In the genomic region with DNA sequence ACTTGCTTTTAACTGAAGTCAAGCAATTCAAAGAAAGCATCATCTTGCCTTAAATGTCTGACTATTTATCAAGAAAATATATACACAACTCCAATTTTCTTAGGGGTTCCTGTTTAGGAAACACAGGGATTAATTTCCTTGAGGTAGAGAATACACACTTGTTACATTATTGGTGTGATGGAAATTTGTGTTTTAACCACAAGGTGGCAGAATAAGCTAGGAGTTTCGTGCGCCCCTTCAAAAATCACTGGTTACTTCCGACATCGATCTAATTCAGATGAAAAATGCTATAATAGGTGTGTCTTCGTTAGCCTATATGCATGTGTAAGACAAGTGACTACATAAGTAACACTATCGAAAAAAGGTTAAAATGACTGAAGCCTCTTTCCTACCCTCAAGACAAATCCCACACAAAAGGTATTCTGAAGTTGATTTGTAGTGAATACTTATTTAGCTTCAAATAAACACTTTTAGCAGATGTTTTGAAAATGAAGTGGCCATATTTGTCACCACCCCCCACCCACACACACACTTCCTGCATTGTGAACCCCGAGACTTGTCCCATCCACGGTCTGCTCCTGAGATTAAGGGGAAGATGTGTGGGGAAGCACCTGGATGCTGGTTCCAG, we compare ENCODE assay signal across 8 cellular contexts.
DNase-seq lines count a peak whose midpoint lies in the region; ATAC-seq lines count a peak whose summit lies in the region.

No MANE protein-coding gene starts in this region.

- peaks cover 2 to 4% of the 10 kb centered on the region in 2 donors for H3K9me3 Mint-ChIP-seq in activated naive CD4-positive, alpha-beta T cell treated with anti-CD3 and anti-CD28 coated beads, Interleukin-2, amount 50 U/mL, for 72 hours

- peak; percentile 72 for ATAC-seq in GM21367 (IDR thresholded peaks at IDR 0.05; ENCODE audit: unreplicated experiment)
- ATAC-seq in activated naive CD4-positive, alpha-beta T cell treated with anti-CD3 and anti-CD28 coated beads, Interleukin-2, amount 50 U/mL, for 72 hours = no peak
- no peak for ATAC-seq in GM21576 (IDR thresholded peaks at IDR 0.05; ENCODE audit: unreplicated experiment)

- no peaks in the 10 kb centered on the region for H3K36me3 Mint-ChIP-seq in activated naive CD4-positive, alpha-beta T cell treated with anti-CD3 and anti-CD28 coated beads, Interleukin-2, amount 50 U/mL, for 72 hours

- H3K27ac Mint-ChIP-seq in activated naive CD4-positive, alpha-beta T cell treated with anti-CD3 and anti-CD28 coated beads, Interleukin-2, amount 50 U/mL, for 72 hours = no peak overlapping the region

- peak; percentile 13 for DNase-seq in DMS153 treated with DMSO at 0.1 percent for 48 hours (lab: John Stamatoyannopoulos, UW; ENCODE audit: unreplicated experiment)
- DNase-seq in Kasumi-1 (lab: John Stamatoyannopoulos, UW) = peak; percentile 53 to 57
- peak; percentile 45 for DNase-seq in SKM-1 (lab: John Stamatoyannopoulos, UW; ENCODE audit: unreplicated experiment)
- peak; percentile 27 for DNase-seq in globus pallidus (ENCODE audit: low spot score)
- DNase-seq in superior temporal gyrus (ENCODE audit: extremely low spot score) = peak; percentile 86
- no peak for DNase-seq in activated naive CD4-positive, alpha-beta T cell treated with anti-CD3 and anti-CD28 coated beads, Interleukin-2, amount 50 U/mL, for 72 hours (ENCODE audit: low spot score in 2 of 2)

Comparison
In these comparisons a context has a peak if more than half of its experiments do, and no peak if none do; other contexts are left out.
1. DNase-seq: peak in DMS153 treated with DMSO at 0.1 percent for 48 hours (single experiment), Kasumi-1 (2 of 2), SKM-1 (single experiment), globus pallidus (single experiment) and superior temporal gyrus (single experiment); none in activated naive CD4-positive, alpha-beta T cell treated with anti-CD3 and anti-CD28 coated beads, Interleukin-2, amount 50 U/mL, for 72 hours (0 of 2).